8 cellular contexts compared by ENCODE assay signal in genomic region chrX:64205735-64206491, GRCh38. TPM values are rescaled to one million over a fixed set of nuclear protein-coding genes. Genes with fewer than 3 reads are reported as not detected.
DNase-seq lines count a peak whose midpoint lies in the region; ATAC-seq and TF ChIP-seq lines count a peak whose summit lies in the region.

No MANE protein-coding gene starts in this region.

- H3K27me3 Mint-ChIP-seq in activated T-helper 1 cell treated with anti-CD3 and anti-CD28 coated beads, Interleukin-12 subunit alpha, Interleukin-12 subunit beta, Interleukin-2, Interleukin-4 antibody, amounts not matched to agents 30 ng/mL and 10 ng/mL and 1 ng/mL, durations not matched to agents 14 hours and 24 hours and 36 hours (ENCODE audit: insufficient read depth): no peaks in the 10 kb centered on the region
- no peaks in the 10 kb centered on the region for H3K27me3 Mint-ChIP-seq in naive thymus-derived CD8-positive, alpha-beta T cell
- H3K27me3 Mint-ChIP-seq in stimulated activated naive B cell treated with anti-CD40 and anti-IgM and Interleukin-4, amounts not matched to agents 10 μg/mL and 1 μg/mL and 100 μg/mL, for 72 hours: no peaks in the 10 kb centered on the region

- peak overlapping the region; percentile 78 for H3K27ac ChIP-seq in DND-41 (ENCODE audit: low read length)
- peak overlapping the region; percentile 88 for H3K27ac ChIP-seq in KMS-11
- peak overlapping the region; percentile 83 to 95 (median 90) for H3K27ac ChIP-seq in Peyer's patch

- H3K9me3 Mint-ChIP-seq in activated T-helper 1 cell treated with anti-CD3 and anti-CD28 coated beads, Interleukin-12 subunit alpha, Interleukin-12 subunit beta, Interleukin-2, Interleukin-4 antibody, amounts not matched to agents 30 ng/mL and 10 ng/mL and 1 ng/mL, durations not matched to agents 14 hours and 24 hours and 36 hours: no peaks in the 10 kb centered on the region
- peaks cover 0 to 2% (median 0%) of the 10 kb centered on the region in 9 donors for H3K9me3 Mint-ChIP-seq in naive thymus-derived CD8-positive, alpha-beta T cell
- H3K9me3 Mint-ChIP-seq in stimulated activated naive B cell treated with anti-CD40 and anti-IgM and Interleukin-4, amounts not matched to agents 10 μg/mL and 1 μg/mL and 100 μg/mL, for 72 hours: no peaks in the 10 kb centered on the region

- intact Hi-C loops in activated T-helper 1 cell treated with anti-CD3 and anti-CD28 coated beads, Interleukin-12 subunit alpha, Interleukin-12 subunit beta, Interleukin-2, Interleukin-4 antibody, amounts not matched to agents 30 ng/mL and 10 ng/mL and 1 ng/mL, durations not matched to agents 14 hours and 24 hours and 36 hours (cut with micrococcal nuclease): loop anchor here (1.0 to 5.0 kb wide), 8 partner anchors 189 to 1326 kb away; partner anchors contain the start of genes LAS1L, MTMR8, SPIN4 and ZC4H2

- H3K27ac Mint-ChIP-seq in activated T-helper 1 cell treated with anti-CD3 and anti-CD28 coated beads, Interleukin-12 subunit alpha, Interleukin-12 subunit beta, Interleukin-2, Interleukin-4 antibody, amounts not matched to agents 30 ng/mL and 10 ng/mL and 1 ng/mL, durations not matched to agents 14 hours and 24 hours and 36 hours: peak overlapping the region; percentile 87
- peak overlapping the region; percentile 86 to 98 (median 94) for H3K27ac Mint-ChIP-seq in naive thymus-derived CD8-positive, alpha-beta T cell
- H3K27ac Mint-ChIP-seq in stimulated activated naive B cell treated with anti-CD40 and anti-IgM and Interleukin-4, amounts not matched to agents 10 μg/mL and 1 μg/mL and 100 μg/mL, for 72 hours: peak overlapping the region; percentile 98

- H3K4me3 Mint-ChIP-seq in activated T-helper 1 cell treated with anti-CD3 and anti-CD28 coated beads, Interleukin-12 subunit alpha, Interleukin-12 subunit beta, Interleukin-2, Interleukin-4 antibody, amounts not matched to agents 30 ng/mL and 10 ng/mL and 1 ng/mL, durations not matched to agents 14 hours and 24 hours and 36 hours: peak overlapping the region; percentile 85
- H3K4me3 Mint-ChIP-seq in naive thymus-derived CD8-positive, alpha-beta T cell: peak overlapping the region; percentile 88 to 98 (median 92)
- H3K4me3 Mint-ChIP-seq in stimulated activated naive B cell treated with anti-CD40 and anti-IgM and Interleukin-4, amounts not matched to agents 10 μg/mL and 1 μg/mL and 100 μg/mL, for 72 hours: peak overlapping the region; percentile 90 to 95

- POLR2A ChIA-PET in naive thymus-derived CD8-positive, alpha-beta T cell (lab: Charles Lee): interaction anchor here (1.0 to 1.7 kb wide), 3 partner anchors 190 to 1328 kb away, joined by 3 to 9 read pairs (median 7); partner anchors contain the start of genes LAS1L and MTMR8

- TF ChIP-seq CTCF in DND-41 (IDR thresholded peaks at IDR 0.05; ENCODE audit: borderline replicate concordance, extremely low read depth, low read length, poor library complexity, severe bottlenecking) (peak; percentile 40), KMS-11 (conservative IDR thresholded peaks at IDR 0.05; ENCODE audit: low read depth, low read length) (no peak), Peyer's patch (IDR thresholded peaks at IDR 0.05) (peak in 2 of 6 experiments; percentile 11 to 18)

- peaks cover 10% of the 10 kb centered on the region for H3K4me1 Mint-ChIP-seq in activated T-helper 1 cell treated with anti-CD3 and anti-CD28 coated beads, Interleukin-12 subunit alpha, Interleukin-12 subunit beta, Interleukin-2, Interleukin-4 antibody, amounts not matched to agents 30 ng/mL and 10 ng/mL and 1 ng/mL, durations not matched to agents 14 hours and 24 hours and 36 hours (ENCODE audit: low read depth)
- peaks cover 12 to 26% (median 14%) of the 10 kb centered on the region in 4 donors for H3K4me1 Mint-ChIP-seq in naive thymus-derived CD8-positive, alpha-beta T cell
- peaks cover 5 to 17% of the 10 kb centered on the region in 2 donors for H3K4me1 Mint-ChIP-seq in stimulated activated naive B cell treated with anti-CD40 and anti-IgM and Interleukin-4, amounts not matched to agents 10 μg/mL and 1 μg/mL and 100 μg/mL, for 72 hours

- H4K20me1 ChIP-seq in DND-41 (ENCODE audit: insufficient read depth, low read length): peaks cover 7% of the 10 kb centered on the region
- no peaks in the 10 kb centered on the region for H4K20me1 ChIP-seq in KMS-11 (ENCODE audit: insufficient read depth)

- H3K36me3 ChIP-seq in DND-41 (ENCODE audit: insufficient read depth, low read length) (no peaks in the 10 kb centered on the region), KMS-11 (ENCODE audit: insufficient read depth) (no peaks in the 10 kb centered on the region), Peyer's patch (no peaks in the 10 kb centered on the region)

- H3K9ac ChIP-seq in DND-41 (ENCODE audit: low read depth, low read length) (peak overlapping the region; percentile 74), KMS-11 (peak overlapping the region; percentile 63)

- no peaks in the 10 kb centered on the region for H3K36me3 Mint-ChIP-seq in activated T-helper 1 cell treated with anti-CD3 and anti-CD28 coated beads, Interleukin-12 subunit alpha, Interleukin-12 subunit beta, Interleukin-2, Interleukin-4 antibody, amounts not matched to agents 30 ng/mL and 10 ng/mL and 1 ng/mL, durations not matched to agents 14 hours and 24 hours and 36 hours (ENCODE audit: low read depth)
- H3K36me3 Mint-ChIP-seq in naive thymus-derived CD8-positive, alpha-beta T cell: peaks cover 0 to 2% (median 0%) of the 10 kb centered on the region in 3 donors
- H3K36me3 Mint-ChIP-seq in stimulated activated naive B cell treated with anti-CD40 and anti-IgM and Interleukin-4, amounts not matched to agents 10 μg/mL and 1 μg/mL and 100 μg/mL, for 72 hours: no peaks in the 10 kb centered on the region

- H3K9me3 ChIP-seq in DND-41 (ENCODE audit: insufficient read depth, low read length, severe bottlenecking) (no peaks in the 10 kb centered on the region), Peyer's patch (peaks cover 0 to 5% (median 0%) of the 10 kb centered on the region in 4 donors)

- H3K4me3 ChIP-seq in DND-41 (ENCODE audit: low read depth in 1 of 2, low read length in 2 of 2) (peak overlapping the region; percentile 45 to 79; a peak in 3 of 4 replicates), KMS-11 (IDR thresholded peaks at IDR 0.05; ENCODE audit: insufficient read depth, low read depth, low read length) (no peak overlapping the region), Peyer's patch (peak overlapping the region; percentile 44 to 73 (median 67))

- DNase-seq in DND-41: peak; percentile 95
- peak; percentile 90 to 96 (median 91) for DNase-seq in Peyer's patch
- DNase-seq in activated T-helper 1 cell treated with anti-CD3 and anti-CD28 coated beads, Interleukin-12 subunit alpha, Interleukin-12 subunit beta, Interleukin-2, Interleukin-4 antibody, amounts not matched to agents 30 ng/mL and 10 ng/mL and 1 ng/mL, durations not matched to agents 14 hours and 24 hours and 36 hours (ENCODE audit: low spot score): peak; percentile 86
- peak; percentile 92 for DNase-seq in fibroblast of gingiva (ENCODE audit: low read depth)
- peak; percentile 70 to 94 (median 84) for DNase-seq in naive thymus-derived CD8-positive, alpha-beta T cell
- DNase-seq in stimulated activated naive B cell treated with anti-CD40 and anti-IgM and Interleukin-4, amounts not matched to agents 10 μg/mL and 1 μg/mL and 100 μg/mL, for 72 hours: peak; percentile 86

- peaks cover 31% of the 10 kb centered on the region for H3K4me1 ChIP-seq in DND-41 (ENCODE audit: insufficient read depth, low read length)
- H3K4me1 ChIP-seq in KMS-11 (ENCODE audit: low read depth, poor library complexity, severe bottlenecking): peaks cover 30% of the 10 kb centered on the region
- peaks cover 0 to 7% (median 0%) of the 10 kb centered on the region in 4 donors for H3K4me1 ChIP-seq in Peyer's patch

- H3K4me2 ChIP-seq in DND-41 (ENCODE audit: insufficient read depth, low read length): peak overlapping the region; percentile 67
- H3K4me2 ChIP-seq in KMS-11: peak overlapping the region; percentile 58

- H3K27me3 ChIP-seq in DND-41 (ENCODE audit: insufficient read depth, low read length, poor library complexity): no peaks in the 10 kb centered on the region
- no peaks in the 10 kb centered on the region for H3K27me3 ChIP-seq in KMS-11 (ENCODE audit: insufficient read depth, low read depth)
- no peaks in the 10 kb centered on the region for H3K27me3 ChIP-seq in Peyer's patch

- peaks cover 36% of the 10 kb centered on the region for H3K79me2 ChIP-seq in DND-41 (ENCODE audit: insufficient read depth, low read length)
- H3K79me2 ChIP-seq in KMS-11 (ENCODE audit: insufficient read depth, low read depth): peaks cover 24% of the 10 kb centered on the region

- TF ChIP-seq POLR2A in Peyer's patch (IDR thresholded peaks at IDR 0.05): peak; percentile 81 to 84

- peak; percentile 85 for ATAC-seq in DND-41 (ENCODE audit: insufficient read depth, low read depth)
- ATAC-seq in GM21723 (IDR thresholded peaks at IDR 0.05; ENCODE audit: unreplicated experiment): peak; percentile 87
- peak; percentile 88 to 89 for ATAC-seq in naive thymus-derived CD8-positive, alpha-beta T cell
- peak; percentile 86 to 89 for ATAC-seq in stimulated activated naive B cell treated with anti-CD40 and anti-IgM and Interleukin-4, amounts not matched to agents 10 μg/mL and 1 μg/mL and 100 μg/mL, for 72 hours (replicated peaks)

- H2AFZ ChIP-seq in DND-41 (ENCODE audit: low read depth, low read length) (peak overlapping the region; percentile 80), KMS-11 (ENCODE audit: low read depth) (peak overlapping the region; percentile 55)

RNA-seq across cellular contexts. Expression of gene AMER1, which starts 0.4 kb away (rescaled TPM):
- total RNA-seq in Peyer's patch: 1 to 10 TPM; 2.8 to 7.3 (median 6.2) TPM
- total RNA-seq in activated T-helper 1 cell treated with anti-CD3 and anti-CD28 coated beads, Interleukin-12 subunit alpha, Interleukin-12 subunit beta, Interleukin-2, Interleukin-4 antibody, amounts not matched to agents 30 ng/mL and 10 ng/mL and 1 ng/mL, durations not matched to agents 14 hours and 24 hours and 36 hours: 6.7 and 7.1 TPM in 2 replicates
- total RNA-seq in naive thymus-derived CD8-positive, alpha-beta T cell: 1 to 10 TPM; 6.4 to 6.5 TPM
- under 1 TPM in 2 of 3 donors, not detected in 1; 0.02 to 0.21 TPM for polyA plus RNA-seq in naive thymus-derived CD8-positive, alpha-beta T cell

RNA-seq across cellular contexts. Expression of gene ASB12, which starts 24.5 kb away (rescaled TPM):
- total RNA-seq in Peyer's patch: not detected
- not detected in 2 replicates for total RNA-seq in activated T-helper 1 cell treated with anti-CD3 and anti-CD28 coated beads, Interleukin-12 subunit alpha, Interleukin-12 subunit beta, Interleukin-2, Interleukin-4 antibody, amounts not matched to agents 30 ng/mL and 10 ng/mL and 1 ng/mL, durations not matched to agents 14 hours and 24 hours and 36 hours
- under 1 TPM; 0.29 to 0.30 TPM for total RNA-seq in naive thymus-derived CD8-positive, alpha-beta T cell
- under 1 TPM; 0.13 to 0.53 (median 0.35) TPM for polyA plus RNA-seq in naive thymus-derived CD8-positive, alpha-beta T cell
